Comparison of ENCODE assay signal across 24 cellular contexts in the genomic region with DNA sequence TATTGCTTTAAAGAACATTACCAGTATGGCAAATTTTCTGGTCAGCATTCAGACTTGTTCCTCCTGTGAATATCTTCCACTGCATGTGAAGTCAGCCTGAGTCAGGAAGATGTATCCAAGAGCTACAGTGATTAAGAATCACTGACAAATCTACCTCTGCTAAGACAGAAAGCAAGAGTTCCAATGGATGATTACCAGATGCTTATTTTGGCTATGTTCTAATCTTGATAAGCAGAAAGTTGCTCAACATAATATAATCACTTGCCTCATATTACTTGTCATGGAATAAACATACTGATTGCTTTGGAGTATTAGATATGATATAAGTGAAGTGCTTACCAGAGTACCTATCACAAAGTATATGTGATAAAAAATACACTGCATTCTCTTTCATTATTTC.
DNase-seq lines count a peak whose midpoint lies in the region; ATAC-seq and TF ChIP-seq lines count a peak whose summit lies in the region.
"Had no signal": no experiment of that assay in that cellular context is flagged by ENCODE, and none has a peak within 500 bp of the region (broad histone marks: within the 10 kb centered on the region; RNA-seq: fewer than 3 reads in every experiment).

No MANE protein-coding gene starts in this region.

- no peaks in the 10 kb centered on the region for H3K79me2 ChIP-seq in osteoblast (ENCODE audit: insufficient read depth, low read length)

- H3K36me3 ChIP-seq in BJ (ENCODE audit: control insufficient read depth, insufficient read depth, low read length) (no peaks in the 10 kb centered on the region), osteoblast (ENCODE audit: insufficient read depth, low read length) (no peaks in the 10 kb centered on the region)
- H3K36me3 ChIP-seq: adrenal gland, HAP-1, neutrophil, transverse colon had no signal

- H3K27ac Mint-ChIP-seq in activated CD4-positive, alpha-beta memory T cell treated with anti-CD3 and anti-CD28 coated beads, Interleukin-2, amount 10 ng/mL, durations not matched to agents 7 days and 5 days = no peak overlapping the region
- H3K27ac Mint-ChIP-seq: activated B cell treated with CpG ODN at 0.5 μM for 24 hours; activated T-helper 17 cell treated with anti-CD3 and anti-CD28 coated beads, Interleukin-2, amount 50 U/mL, for 72 hours had no signal

- TF ChIP-seq CTCF in BJ (IDR thresholded peaks at IDR 0.05; ENCODE audit: insufficient read depth, low read depth, low read length) (no peak), osteoblast (IDR thresholded peaks at IDR 0.05; ENCODE audit: extremely low read depth, low read depth, low read length) (no peak)

- H3K9me3 Mint-ChIP-seq in activated CD4-positive, alpha-beta memory T cell treated with anti-CD3 and anti-CD28 coated beads, Interleukin-2, amount 10 ng/mL, durations not matched to agents 7 days and 5 days = peaks cover 6% of the 10 kb centered on the region

- H3K4me3 Mint-ChIP-seq in activated CD4-positive, alpha-beta memory T cell treated with anti-CD3 and anti-CD28 coated beads, Interleukin-2, amount 10 ng/mL, durations not matched to agents 7 days and 5 days = no peak overlapping the region
- H3K4me3 Mint-ChIP-seq: activated B cell treated with CpG ODN at 0.5 μM for 24 hours; activated T-helper 17 cell treated with anti-CD3 and anti-CD28 coated beads, Interleukin-2, amount 50 U/mL, for 72 hours had no signal

- H3K4me3 ChIP-seq in BJ (ENCODE audit: low read depth, low read length) = no peak overlapping the region
- H3K4me3 ChIP-seq in osteoblast (ENCODE audit: insufficient read depth, low read length) = no peak overlapping the region
- H3K4me3 ChIP-seq: adrenal gland, HAP-1, K562, transverse colon had no signal

- H3K27ac ChIP-seq in osteoblast (ENCODE audit: low read depth, low read length) = no peak overlapping the region
- H3K27ac ChIP-seq: adrenal gland, neutrophil, transverse colon had no signal

- no peaks in the 10 kb centered on the region for H3K4me1 Mint-ChIP-seq in activated CD4-positive, alpha-beta memory T cell treated with anti-CD3 and anti-CD28 coated beads, Interleukin-2, amount 10 ng/mL, durations not matched to agents 7 days and 5 days
- H3K4me1 Mint-ChIP-seq: activated T-helper 17 cell treated with anti-CD3 and anti-CD28 coated beads, Interleukin-2, amount 50 U/mL, for 72 hours had no signal

- no peak overlapping the region for H2AFZ ChIP-seq in osteoblast (ENCODE audit: low read length)

- POLR2A ChIA-PET in BJ (lab: Charles Lee) = no interaction called here
- POLR2A ChIA-PET in activated CD4-positive, alpha-beta memory T cell treated with anti-CD3 and anti-CD28 coated beads, Interleukin-2, amount 10 ng/mL, durations not matched to agents 7 days and 5 days (lab: Charles Lee) = no interaction called here

- H3K9me3 ChIP-seq in osteoblast (ENCODE audit: low read depth, low read length) = no peaks in the 10 kb centered on the region
- H3K9me3 ChIP-seq: adrenal gland, Caco-2, HAP-1, neutrophil had no signal

- no peaks in the 10 kb centered on the region for H3K27me3 ChIP-seq in BJ (ENCODE audit: control insufficient read depth, insufficient read depth, low read length)
- no peaks in the 10 kb centered on the region for H3K27me3 ChIP-seq in osteoblast (ENCODE audit: insufficient read depth, low read length)
- H3K27me3 ChIP-seq: adrenal gland, neutrophil, transverse colon had no signal

- H3K36me3 Mint-ChIP-seq in activated CD4-positive, alpha-beta memory T cell treated with anti-CD3 and anti-CD28 coated beads, Interleukin-2, amount 10 ng/mL, durations not matched to agents 7 days and 5 days (ENCODE audit: low read depth) = no peaks in the 10 kb centered on the region

- peaks cover 4% of the 10 kb centered on the region for H3K4me1 ChIP-seq in osteoblast (ENCODE audit: insufficient read depth, low read length)
- H3K4me1 ChIP-seq: adrenal gland, Caco-2, HAP-1, transverse colon had no signal

- DNase-seq in BJ (ENCODE audit: low read depth) (peak; percentile 11), fibroblast of gingiva (ENCODE audit: low read depth) (peak; percentile 5), osteoblast (ENCODE audit: insufficient read length, low spot score, missing footprints) (peak; percentile 15), NCI-H1417 treated with DMSO at 0.1 percent for 48 hours (lab: John Stamatoyannopoulos, UW) (no peak)
- no peak for DNase-seq in activated CD8-positive, alpha-beta memory T cell treated with anti-CD3 and anti-CD28 coated beads, Interleukin-2, amount 50 U/mL, for 4 hours
- DNase-seq in activated CD4-positive, alpha-beta memory T cell treated with anti-CD3 and anti-CD28 coated beads, Interleukin-2, amount 10 ng/mL, durations not matched to agents 7 days and 5 days = no peak
- DNase-seq: activated B cell treated with CpG ODN at 0.5 μM for 24 hours; activated CD8-positive, alpha-beta memory T cell treated with anti-CD3 and anti-CD28 coated beads for 24 hours; adrenal gland; Caco-2; cerebellar nuclear complex; NCI-H1105; NCI-H748 treated with DMSO at 0.1 percent for 48 hours; OCI-M1; right cardiac atrium; stimulated activated naive CD4-positive, alpha-beta T cell treated with Interleukin-2 at 50 U/mL for 16 hours; T-helper 2 cell; transverse colon had no signal

- CTCF ChIA-PET in BJ (lab: Yijun Ruan, JAX) = no interaction called here
- CTCF ChIA-PET in activated CD4-positive, alpha-beta memory T cell treated with anti-CD3 and anti-CD28 coated beads, Interleukin-2, amount 10 ng/mL, durations not matched to agents 7 days and 5 days (lab: Charles Lee) = no interaction called here

- ATAC-seq in SK-N-SH treated with all-trans-retinoic acid at 6 μM for 48 hours (peak; percentile 79), HG02852 (IDR thresholded peaks at IDR 0.05; ENCODE audit: unreplicated experiment) (no peak)
- ATAC-seq: activated T-helper 17 cell treated with anti-CD3 and anti-CD28 coated beads, Interleukin-2, amount 50 U/mL, for 72 hours; K562; right cardiac atrium had no signal

- no peaks in the 10 kb centered on the region for H3K27me3 Mint-ChIP-seq in activated CD4-positive, alpha-beta memory T cell treated with anti-CD3 and anti-CD28 coated beads, Interleukin-2, amount 10 ng/mL, durations not matched to agents 7 days and 5 days
- H3K27me3 Mint-ChIP-seq: activated B cell treated with CpG ODN at 0.5 μM for 24 hours; activated T-helper 17 cell treated with anti-CD3 and anti-CD28 coated beads, Interleukin-2, amount 50 U/mL, for 72 hours had no signal

- H4K20me1 ChIP-seq in osteoblast (ENCODE audit: insufficient read depth, low read length) = no peaks in the 10 kb centered on the region

- no peak overlapping the region for H3K4me2 ChIP-seq in osteoblast (ENCODE audit: insufficient read depth, low read length)

TF ChIP-seq in SK-N-SH treated with all-trans-retinoic acid at 6 μM for 48 hours, 23 proteins besides CTCF, POLR2A, EP300 and RAD21 (continues in another document):
- peak; percentile 76; the same call in 1 of the 2 replicates for TF ChIP-seq ESRRG (CRISPR knock-in tag; IDR thresholded peaks at IDR 0.05)
- TF ChIP-seq TOX (CRISPR knock-in tag; IDR thresholded peaks at IDR 0.05; ENCODE audit: borderline replicate concordance) = peak; percentile 80
- TF ChIP-seq, protein P1, sequence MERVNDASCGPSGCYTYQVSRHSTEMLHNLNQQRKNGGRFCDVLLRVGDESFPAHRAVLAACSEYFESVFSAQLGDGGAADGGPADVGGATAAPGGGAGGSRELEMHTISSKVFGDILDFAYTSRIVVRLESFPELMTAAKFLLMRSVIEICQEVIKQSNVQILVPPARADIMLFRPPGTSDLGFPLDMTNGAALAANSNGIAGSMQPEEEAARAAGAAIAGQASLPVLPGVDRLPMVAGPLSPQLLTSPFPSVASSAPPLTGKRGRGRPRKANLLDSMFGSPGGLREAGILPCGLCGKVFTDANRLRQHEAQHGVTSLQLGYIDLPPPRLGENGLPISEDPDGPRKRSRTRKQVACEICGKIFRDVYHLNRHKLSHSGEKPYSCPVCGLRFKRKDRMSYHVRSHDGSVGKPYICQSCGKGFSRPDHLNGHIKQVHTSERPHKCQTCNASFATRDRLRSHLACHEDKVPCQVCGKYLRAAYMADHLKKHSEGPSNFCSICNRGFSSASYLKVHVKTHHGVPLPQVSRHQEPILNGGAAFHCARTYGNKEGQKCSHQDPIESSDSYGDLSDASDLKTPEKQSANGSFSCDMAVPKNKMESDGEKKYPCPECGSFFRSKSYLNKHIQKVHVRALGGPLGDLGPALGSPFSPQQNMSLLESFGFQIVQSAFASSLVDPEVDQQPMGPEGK (CRISPR knock-in tag; IDR thresholded peaks at IDR 0.05; ENCODE audit: borderline replicate concordance) = peak; percentile 59; the same call in 1 of the 2 replicates
- TF ChIP-seq ZNF8 (CRISPR knock-in tag; IDR thresholded peaks at IDR 0.05) = no peak; the same call in 1 of the 2 replicates
- peak; percentile 86; the same call in 1 of the 2 replicates for TF ChIP-seq SNAI2 (CRISPR knock-in tag; IDR thresholded peaks at IDR 0.05)
- TF ChIP-seq ZFP3 (CRISPR knock-in tag; IDR thresholded peaks at IDR 0.05) = peak; percentile 62; the same call in 1 of the 2 replicates
- TF ChIP-seq TCF4 (CRISPR knock-in tag; IDR thresholded peaks at IDR 0.05; ENCODE audit: borderline replicate concordance) = peak; percentile 81
- no peak for TF ChIP-seq ZNF70 (CRISPR knock-in tag; IDR thresholded peaks at IDR 0.05)
- no peak for TF ChIP-seq ARNTL (CRISPR knock-in tag; IDR thresholded peaks at IDR 0.05; ENCODE audit: borderline replicate concordance, low read depth)
- TF ChIP-seq ZNF565 (CRISPR knock-in tag; conservative IDR thresholded peaks at IDR 0.05; ENCODE audit: low read depth) = peak; percentile 64; the same call in 1 of the 2 replicates
- TF ChIP-seq CSRNP3 (CRISPR knock-in tag; IDR thresholded peaks at IDR 0.05) = no peak

Comparison
In these comparisons a context has a peak if more than half of its experiments do, and no peak if none do; other contexts are left out.
1. DNase-seq: peak in BJ (single experiment), fibroblast of gingiva (single experiment) and osteoblast (single experiment); none in activated CD8-positive, alpha-beta memory T cell treated with anti-CD3 and anti-CD28 coated beads, Interleukin-2, amount 50 U/mL, for 4 hours (single experiment), NCI-H1417 treated with DMSO at 0.1 percent for 48 hours (single experiment) and activated CD4-positive, alpha-beta memory T cell treated with anti-CD3 and anti-CD28 coated beads, Interleukin-2, amount 10 ng/mL, durations not matched to agents 7 days and 5 days (single experiment).